ENCODE assay signal across 19 cellular contexts in genomic region chr2:53317863-53318262, GRCh38.
"Had no signal": no experiment of that assay in that cellular context is flagged by ENCODE, and none has a peak within 500 bp of the region (broad histone marks: within the 10 kb centered on the region; RNA-seq: fewer than 3 reads in every experiment).

No MANE protein-coding gene starts in this region.

- H2AFZ ChIP-seq: parathyroid adenoma had no signal

- DNase-seq: activated CD4-positive, alpha-beta T cell treated with anti-CD3 and anti-CD28 coated beads, Interleukin-2, amount 50 U/mL, for 1 hour; activated naive CD4-positive, alpha-beta T cell; activated T-cell treated with anti-CD3 and anti-CD28 coated beads for 4 hours; anterior cingulate cortex; cerebellar nuclear complex; effector CD8-positive, alpha-beta T cell; head of caudate nucleus; left colon; retina; stimulated activated CD4-positive, alpha-beta T cell treated with anti-CD3 and anti-CD28 coated beads, Interleukin-12 subunit alpha, Interleukin-12 subunit beta, amount 100 ng/mL, for 4 hours; stimulated activated CD4-positive, alpha-beta T cell treated with anti-CD3 and anti-CD28 coated beads, Interleukin-2, amount 100 ng/mL, for 24 hours; uterus had no signal

- H3K27me3 ChIP-seq: uterus had no signal

- H3K27ac Mint-ChIP-seq: stimulated activated memory B cell treated with anti-CD40 and anti-IgM and Interleukin-4, amounts not matched to agents 10 μg/mL and 1 μg/mL and 100 μg/mL, for 72 hours; T-helper 2 cell treated with Interferon-gamma antibody and Interleukin-4, amounts not matched to agents 5 μg/mL and 100 μg/mL, for 36 hours had no signal

- H3K36me3 Mint-ChIP-seq: stimulated activated memory B cell treated with anti-CD40 and anti-IgM and Interleukin-4, amounts not matched to agents 10 μg/mL and 1 μg/mL and 100 μg/mL, for 72 hours had no signal

- H3K4me3 Mint-ChIP-seq: stimulated activated memory B cell treated with anti-CD40 and anti-IgM and Interleukin-4, amounts not matched to agents 10 μg/mL and 1 μg/mL and 100 μg/mL, for 72 hours; T-helper 2 cell treated with Interferon-gamma antibody and Interleukin-4, amounts not matched to agents 5 μg/mL and 100 μg/mL, for 36 hours had no signal

- H3K4me1 ChIP-seq: parathyroid adenoma, uterus had no signal

- H3K9ac ChIP-seq: parathyroid adenoma had no signal

- ATAC-seq: activated CD4-positive, CD25-positive, alpha-beta regulatory T cell treated with anti-CD3 and anti-CD28 coated beads, Interleukin-2, amount 50 U/mL, for 24 hours; left colon; stimulated activated memory B cell treated with anti-CD40 and anti-IgM and Interleukin-4, amounts not matched to agents 10 μg/mL and 1 μg/mL and 100 μg/mL, for 72 hours had no signal

- H3K79me2 ChIP-seq: parathyroid adenoma had no signal

- H3K9me3 ChIP-seq: uterus had no signal

- H3K4me3 ChIP-seq: lung, uterus had no signal

- H3K27me3 Mint-ChIP-seq: stimulated activated memory B cell treated with anti-CD40 and anti-IgM and Interleukin-4, amounts not matched to agents 10 μg/mL and 1 μg/mL and 100 μg/mL, for 72 hours had no signal

- H3K4me1 Mint-ChIP-seq: stimulated activated memory B cell treated with anti-CD40 and anti-IgM and Interleukin-4, amounts not matched to agents 10 μg/mL and 1 μg/mL and 100 μg/mL, for 72 hours had no signal

- FAIRE-seq: endothelial cell of umbilical vein, frontal cortex had no signal

- H3K27ac ChIP-seq: parathyroid adenoma, uterus had no signal

- H3K9me3 Mint-ChIP-seq: stimulated activated memory B cell treated with anti-CD40 and anti-IgM and Interleukin-4, amounts not matched to agents 10 μg/mL and 1 μg/mL and 100 μg/mL, for 72 hours; T-helper 2 cell treated with Interferon-gamma antibody and Interleukin-4, amounts not matched to agents 5 μg/mL and 100 μg/mL, for 36 hours had no signal

- H3K36me3 ChIP-seq: uterus had no signal
